10 cellular contexts compared by ENCODE assay signal in the genomic region with DNA sequence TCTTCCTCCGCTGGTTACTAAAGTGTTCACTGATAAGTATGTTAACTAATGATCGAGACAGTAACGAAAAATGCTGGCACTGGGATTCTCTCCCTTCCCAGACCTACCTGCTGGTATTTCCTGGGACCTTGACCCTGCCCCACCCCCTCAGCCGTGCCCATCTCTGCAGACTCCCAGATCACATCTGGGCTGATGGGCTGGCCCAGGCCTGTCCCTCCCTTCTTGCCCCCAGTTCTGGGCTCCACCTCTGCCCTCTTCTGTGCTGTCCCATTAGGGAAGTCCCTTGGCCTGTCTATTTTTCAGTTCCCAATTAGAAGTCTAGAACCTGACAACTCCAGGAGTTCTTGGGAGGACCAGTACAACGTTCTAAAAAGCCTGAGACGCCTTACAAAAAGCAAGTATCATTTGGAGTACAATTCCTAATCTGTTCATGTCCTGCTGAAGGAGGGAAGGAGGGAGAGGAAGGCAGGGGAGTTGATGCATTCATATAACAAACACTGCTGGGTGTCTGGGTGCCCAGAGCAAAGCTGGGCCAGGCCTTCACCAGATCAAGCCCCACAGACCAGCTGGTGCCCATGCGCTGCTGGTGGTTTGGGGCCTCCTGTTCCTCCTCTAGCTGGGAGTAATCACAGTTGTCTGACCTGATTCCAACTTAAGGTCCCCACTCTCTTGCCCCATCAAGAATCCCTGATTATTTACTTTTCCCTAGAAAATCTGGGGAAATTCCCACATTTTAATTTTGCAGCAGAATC. TPM values are rescaled to one million over a fixed set of nuclear protein-coding genes. Genes with fewer than 3 reads are reported as not detected.
DNase-seq lines count a peak whose midpoint lies in the region; ATAC-seq, FAIRE-seq and TF ChIP-seq lines count a peak whose summit lies in the region.
"Had no signal": no experiment of that assay in that cellular context is flagged by ENCODE, and none has a peak within 500 bp of the region (broad histone marks: within the 10 kb centered on the region; RNA-seq: fewer than 3 reads in every experiment).

No MANE protein-coding gene starts in this region.

- H3K27ac ChIP-seq in DND-41 (ENCODE audit: low read length) (0 out of 2 replicates have a peak overlapping the region, but pooled peaks have one; percentile 26), gastrocnemius medialis (peak overlapping the region; percentile 33 to 77 (median 73)), kidney (ENCODE audit: low read depth in 2 of 2, low read length in 2 of 2) (no peak overlapping the region)

- no peaks in the 10 kb centered on the region for H3K9me3 Mint-ChIP-seq in effector memory CD8-positive, alpha-beta T cell

- H3K4me3 Mint-ChIP-seq in effector memory CD8-positive, alpha-beta T cell, result no peak overlapping the region

- no peak for TF ChIP-seq CTCF in DND-41 (IDR thresholded peaks at IDR 0.05; ENCODE audit: borderline replicate concordance, extremely low read depth, low read length, poor library complexity, severe bottlenecking)
- TF ChIP-seq CTCF in gastrocnemius medialis (IDR thresholded peaks at IDR 0.05 in 4 of 5, conservative IDR thresholded peaks at IDR 0.05 in 1 of 5), result no peak
- no peak for TF ChIP-seq CTCF in kidney (IDR thresholded peaks at IDR 0.05; ENCODE audit: borderline replicate concordance, extremely low read depth, insufficient read depth)

- H3K4me1 ChIP-seq in DND-41 (ENCODE audit: insufficient read depth, low read length) (peaks cover 11% of the 10 kb centered on the region), gastrocnemius medialis (peaks cover 0 to 11% of the 10 kb centered on the region in 2 donors), kidney (ENCODE audit: control insufficient read depth in 1 of 2, insufficient read depth in 1 of 2, low read depth in 1 of 2, low read length in 2 of 2) (peaks cover 0 to 10% of the 10 kb centered on the region in 2 donors)

- no peak overlapping the region for H3K4me3 ChIP-seq in DND-41 (ENCODE audit: low read depth in 1 of 2, low read length in 2 of 2)
- no peak overlapping the region for H3K4me3 ChIP-seq in gastrocnemius medialis
- no peak overlapping the region for H3K4me3 ChIP-seq in kidney (ENCODE audit: low read length in 2 of 2)

- peak overlapping the region in 1 of 2 donors; percentile 67 for H3K27ac Mint-ChIP-seq in effector memory CD8-positive, alpha-beta T cell

- no peaks in the 10 kb centered on the region for H3K36me3 Mint-ChIP-seq in effector memory CD8-positive, alpha-beta T cell (ENCODE audit: insufficient read depth)

- in situ Hi-C loops in gastrocnemius medialis (cut with MboI; ENCODE audit: low sequenced_read_pairs in 4 of 4), result no loop called here

- intact Hi-C loops in gastrocnemius medialis (cut with DNase I; ENCODE audit: low total_unique reads) (no loop called here), kidney (cut with DNase I) (no loop called here)

- no peak for FAIRE-seq in kidney (lab: Jason Lieb, UNC)
- FAIRE-seq: astrocyte had no signal

- ATAC-seq in DND-41 (ENCODE audit: insufficient read depth, low read depth) (peak; percentile 78), gastrocnemius medialis (no peak), GM19397 (IDR thresholded peaks at IDR 0.05; ENCODE audit: unreplicated experiment) (no peak), GM18907 (IDR thresholded peaks at IDR 0.05; ENCODE audit: unreplicated experiment) (no peak)
- ATAC-seq in effector memory CD8-positive, alpha-beta T cell (replicated peaks), result peak; percentile 20

- no peaks in the 10 kb centered on the region for H4K20me1 ChIP-seq in DND-41 (ENCODE audit: insufficient read depth, low read length)

- H3K27me3 ChIP-seq in DND-41 (ENCODE audit: insufficient read depth, low read length, poor library complexity) (no peaks in the 10 kb centered on the region), gastrocnemius medialis (no peaks in the 10 kb centered on the region)

- H3K4me1 Mint-ChIP-seq in effector memory CD8-positive, alpha-beta T cell (ENCODE audit: low read depth in 2 of 2), result peaks cover 5 to 10% of the 10 kb centered on the region in 2 donors

- H3K36me3 ChIP-seq in DND-41 (ENCODE audit: insufficient read depth, low read length) (no peaks in the 10 kb centered on the region), gastrocnemius medialis (no peaks in the 10 kb centered on the region), kidney (ENCODE audit: control insufficient read depth in 1 of 2, insufficient read depth in 2 of 2, low read length in 2 of 2) (peaks cover 0 to 5% of the 10 kb centered on the region in 2 donors)

- H3K9me3 ChIP-seq in DND-41 (ENCODE audit: insufficient read depth, low read length, severe bottlenecking), result no peaks in the 10 kb centered on the region
- H3K9me3 ChIP-seq in gastrocnemius medialis, result no peaks in the 10 kb centered on the region
- H3K9me3 ChIP-seq in kidney (ENCODE audit: control insufficient read depth in 1 of 2, low read length in 2 of 2), result no peaks in the 10 kb centered on the region

- H3K27me3 Mint-ChIP-seq in effector memory CD8-positive, alpha-beta T cell, result no peaks in the 10 kb centered on the region

- no peak overlapping the region for H3K4me2 ChIP-seq in DND-41 (ENCODE audit: insufficient read depth, low read length)

- DNase-seq in DND-41 (peak; percentile 60), KG1 (lab: John Stamatoyannopoulos, UW) (peak; percentile 77), gastrocnemius medialis (no peak), kidney (no peak)
- DNase-seq in effector memory CD8-positive, alpha-beta T cell, result no peak
- DNase-seq: activated CD4-positive, CD25-positive, alpha-beta regulatory T cell; NCI-H146 had no signal

- no peak for TF ChIP-seq POLR2A in gastrocnemius medialis (IDR thresholded peaks at IDR 0.05)

- no peaks in the 10 kb centered on the region for H3K79me2 ChIP-seq in DND-41 (ENCODE audit: insufficient read depth, low read length)

- H2AFZ ChIP-seq in DND-41 (ENCODE audit: low read depth, low read length), result 0 out of 2 replicates have a peak overlapping the region, but pooled peaks have one; percentile 13

- H3K9ac ChIP-seq in DND-41 (ENCODE audit: low read depth, low read length) (no peak overlapping the region), kidney (ENCODE audit: low read length in 2 of 2) (no peak overlapping the region)

RNA-seq across cellular contexts. Expression of gene NEURL1B, which starts 47.1 kb away (rescaled TPM):
- total RNA-seq in gastrocnemius medialis, result 10 to 100 TPM in 3 of 4 donors, 1 to 10 TPM in 1; 8.7 to 18.8 (median 15.1) TPM
- 42.6 TPM for total RNA-seq in kidney
- 5.4 TPM for polyA plus RNA-seq in kidney (ENCODE audit: insufficient read depth, low read depth, low replicate concordance)

Comparison
In these comparisons a context has a peak if more than half of its experiments do, and no peak if none do; other contexts are left out.
1. ATAC-seq: peak in DND-41 (single experiment) and effector memory CD8-positive, alpha-beta T cell (single experiment); none in gastrocnemius medialis (0 of 2), GM19397 (single experiment) and GM18907 (single experiment).
2. DNase-seq: peak in DND-41 (single experiment) and KG1 (single experiment); none in effector memory CD8-positive, alpha-beta T cell (0 of 3), gastrocnemius medialis (0 of 2) and kidney (single experiment).
3. H3K27ac ChIP-seq: peak in DND-41 (single experiment) and gastrocnemius medialis (4 of 4); none in kidney (0 of 2).